1 cellular context compared by ENCODE assay signal in the genomic region with DNA sequence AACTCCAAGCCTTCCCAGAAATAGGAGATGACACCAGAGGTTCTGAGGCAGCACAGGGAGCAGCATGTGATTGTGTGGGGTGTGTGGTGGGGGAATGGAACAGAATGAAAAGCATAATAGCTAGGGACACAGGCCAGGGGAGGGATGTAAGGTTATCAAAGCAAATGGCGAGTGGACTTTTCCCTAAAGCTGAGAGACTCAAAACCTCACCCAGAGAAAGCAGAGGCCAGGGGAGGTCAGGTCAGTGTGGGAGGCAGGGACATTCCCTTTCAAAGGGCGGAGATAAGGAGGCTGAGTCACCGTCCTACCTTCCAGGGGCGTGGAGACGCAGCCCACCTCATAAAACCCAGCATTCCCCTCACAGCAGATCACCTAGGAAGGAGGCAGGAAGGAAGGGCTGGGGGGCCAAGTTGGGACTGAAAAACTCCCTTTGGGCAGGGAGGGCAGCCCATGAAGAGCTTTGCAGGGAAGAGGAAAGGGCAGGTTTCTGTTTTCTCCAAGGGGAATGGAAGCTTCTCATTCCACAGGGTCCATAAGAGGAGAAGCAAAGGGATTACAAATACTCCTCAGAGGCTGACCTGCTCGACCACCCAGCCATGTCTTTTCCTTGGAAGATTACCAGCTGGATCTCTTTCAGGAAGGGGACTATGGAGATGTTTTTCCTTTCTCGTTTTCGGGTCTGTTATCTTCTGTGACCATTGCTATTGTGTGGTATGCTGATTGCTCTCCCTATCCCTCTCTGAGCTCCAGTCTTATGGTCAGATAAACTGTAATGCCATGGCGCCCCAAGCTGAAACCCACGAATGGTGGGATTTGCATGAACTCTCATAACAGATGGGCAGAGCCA.
TF ChIP-seq lines count a peak whose summit lies in the region.

No MANE protein-coding gene starts in this region.

TF ChIP-seq in SK-N-SH, 30 proteins besides CTCF, POLR2A, EP300 and RAD21 (continued from another document):
- TF ChIP-seq, protein P1, sequence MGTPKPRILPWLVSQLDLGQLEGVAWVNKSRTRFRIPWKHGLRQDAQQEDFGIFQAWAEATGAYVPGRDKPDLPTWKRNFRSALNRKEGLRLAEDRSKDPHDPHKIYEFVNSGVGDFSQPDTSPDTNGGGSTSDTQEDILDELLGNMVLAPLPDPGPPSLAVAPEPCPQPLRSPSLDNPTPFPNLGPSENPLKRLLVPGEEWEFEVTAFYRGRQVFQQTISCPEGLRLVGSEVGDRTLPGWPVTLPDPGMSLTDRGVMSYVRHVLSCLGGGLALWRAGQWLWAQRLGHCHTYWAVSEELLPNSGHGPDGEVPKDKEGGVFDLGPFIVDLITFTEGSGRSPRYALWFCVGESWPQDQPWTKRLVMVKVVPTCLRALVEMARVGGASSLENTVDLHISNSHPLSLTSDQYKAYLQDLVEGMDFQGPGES (IDR thresholded peaks at IDR 0.05; ENCODE audit: low read depth, low read length): no peak
- TF ChIP-seq POLR2AphosphoS5 (IDR thresholded peaks at IDR 0.05; ENCODE audit: low read depth, low read length) (no peak), FOXJ3 (CRISPR knock-in tag; IDR thresholded peaks at IDR 0.05) (no peak), FOXM1 (IDR thresholded peaks at IDR 0.05; ENCODE audit: low read depth) (no peak), GATA2 (CRISPR knock-in tag; IDR thresholded peaks at IDR 0.05) (no peak), NFIC (IDR thresholded peaks at IDR 0.05; ENCODE audit: borderline replicate concordance) (no peak), ELF1 (IDR thresholded peaks at IDR 0.05) (no peak), MXI1 (IDR thresholded peaks at IDR 0.05; ENCODE audit: low read depth, low read length) (no peak), RFX5 (IDR thresholded peaks at IDR 0.05; ENCODE audit: low read length) (no peak)
- TF ChIP-seq, protein P2, sequence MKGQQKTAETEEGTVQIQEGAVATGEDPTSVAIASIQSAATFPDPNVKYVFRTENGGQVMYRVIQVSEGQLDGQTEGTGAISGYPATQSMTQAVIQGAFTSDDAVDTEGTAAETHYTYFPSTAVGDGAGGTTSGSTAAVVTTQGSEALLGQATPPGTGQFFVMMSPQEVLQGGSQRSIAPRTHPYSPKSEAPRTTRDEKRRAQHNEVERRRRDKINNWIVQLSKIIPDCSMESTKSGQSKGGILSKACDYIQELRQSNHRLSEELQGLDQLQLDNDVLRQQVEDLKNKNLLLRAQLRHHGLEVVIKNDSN (IDR thresholded peaks at IDR 0.05; ENCODE audit: borderline replicate concordance, low read depth): no peak
- TF ChIP-seq, protein P3, sequence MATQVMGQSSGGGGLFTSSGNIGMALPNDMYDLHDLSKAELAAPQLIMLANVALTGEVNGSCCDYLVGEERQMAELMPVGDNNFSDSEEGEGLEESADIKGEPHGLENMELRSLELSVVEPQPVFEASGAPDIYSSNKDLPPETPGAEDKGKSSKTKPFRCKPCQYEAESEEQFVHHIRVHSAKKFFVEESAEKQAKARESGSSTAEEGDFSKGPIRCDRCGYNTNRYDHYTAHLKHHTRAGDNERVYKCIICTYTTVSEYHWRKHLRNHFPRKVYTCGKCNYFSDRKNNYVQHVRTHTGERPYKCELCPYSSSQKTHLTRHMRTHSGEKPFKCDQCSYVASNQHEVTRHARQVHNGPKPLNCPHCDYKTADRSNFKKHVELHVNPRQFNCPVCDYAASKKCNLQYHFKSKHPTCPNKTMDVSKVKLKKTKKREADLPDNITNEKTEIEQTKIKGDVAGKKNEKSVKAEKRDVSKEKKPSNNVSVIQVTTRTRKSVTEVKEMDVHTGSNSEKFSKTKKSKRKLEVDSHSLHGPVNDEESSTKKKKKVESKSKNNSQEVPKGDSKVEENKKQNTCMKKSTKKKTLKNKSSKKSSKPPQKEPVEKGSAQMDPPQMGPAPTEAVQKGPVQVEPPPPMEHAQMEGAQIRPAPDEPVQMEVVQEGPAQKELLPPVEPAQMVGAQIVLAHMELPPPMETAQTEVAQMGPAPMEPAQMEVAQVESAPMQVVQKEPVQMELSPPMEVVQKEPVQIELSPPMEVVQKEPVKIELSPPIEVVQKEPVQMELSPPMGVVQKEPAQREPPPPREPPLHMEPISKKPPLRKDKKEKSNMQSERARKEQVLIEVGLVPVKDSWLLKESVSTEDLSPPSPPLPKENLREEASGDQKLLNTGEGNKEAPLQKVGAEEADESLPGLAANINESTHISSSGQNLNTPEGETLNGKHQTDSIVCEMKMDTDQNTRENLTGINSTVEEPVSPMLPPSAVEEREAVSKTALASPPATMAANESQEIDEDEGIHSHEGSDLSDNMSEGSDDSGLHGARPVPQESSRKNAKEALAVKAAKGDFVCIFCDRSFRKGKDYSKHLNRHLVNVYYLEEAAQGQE (IDR thresholded peaks at IDR 0.05; ENCODE audit: low read depth, low read length): no peak
- TF ChIP-seq, protein P4, sequence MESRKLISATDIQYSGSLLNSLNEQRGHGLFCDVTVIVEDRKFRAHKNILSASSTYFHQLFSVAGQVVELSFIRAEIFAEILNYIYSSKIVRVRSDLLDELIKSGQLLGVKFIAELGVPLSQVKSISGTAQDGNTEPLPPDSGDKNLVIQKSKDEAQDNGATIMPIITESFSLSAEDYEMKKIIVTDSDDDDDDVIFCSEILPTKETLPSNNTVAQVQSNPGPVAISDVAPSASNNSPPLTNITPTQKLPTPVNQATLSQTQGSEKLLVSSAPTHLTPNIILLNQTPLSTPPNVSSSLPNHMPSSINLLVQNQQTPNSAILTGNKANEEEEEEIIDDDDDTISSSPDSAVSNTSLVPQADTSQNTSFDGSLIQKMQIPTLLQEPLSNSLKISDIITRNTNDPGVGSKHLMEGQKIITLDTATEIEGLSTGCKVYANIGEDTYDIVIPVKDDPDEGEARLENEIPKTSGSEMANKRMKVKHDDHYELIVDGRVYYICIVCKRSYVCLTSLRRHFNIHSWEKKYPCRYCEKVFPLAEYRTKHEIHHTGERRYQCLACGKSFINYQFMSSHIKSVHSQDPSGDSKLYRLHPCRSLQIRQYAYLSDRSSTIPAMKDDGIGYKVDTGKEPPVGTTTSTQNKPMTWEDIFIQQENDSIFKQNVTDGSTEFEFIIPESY (IDR thresholded peaks at IDR 0.05; ENCODE audit: borderline replicate concordance, low read depth): no peak
- TF ChIP-seq, protein P5, sequence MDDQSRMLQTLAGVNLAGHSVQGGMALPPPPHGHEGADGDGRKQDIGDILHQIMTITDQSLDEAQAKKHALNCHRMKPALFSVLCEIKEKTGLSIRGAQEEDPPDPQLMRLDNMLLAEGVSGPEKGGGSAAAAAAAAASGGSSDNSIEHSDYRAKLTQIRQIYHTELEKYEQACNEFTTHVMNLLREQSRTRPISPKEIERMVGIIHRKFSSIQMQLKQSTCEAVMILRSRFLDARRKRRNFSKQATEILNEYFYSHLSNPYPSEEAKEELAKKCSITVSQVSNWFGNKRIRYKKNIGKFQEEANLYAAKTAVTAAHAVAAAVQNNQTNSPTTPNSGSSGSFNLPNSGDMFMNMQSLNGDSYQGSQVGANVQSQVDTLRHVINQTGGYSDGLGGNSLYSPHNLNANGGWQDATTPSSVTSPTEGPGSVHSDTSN (IDR thresholded peaks at IDR 0.05): no peak
